Comparison of ENCODE assay signal across 23 cellular contexts in the genomic region with DNA sequence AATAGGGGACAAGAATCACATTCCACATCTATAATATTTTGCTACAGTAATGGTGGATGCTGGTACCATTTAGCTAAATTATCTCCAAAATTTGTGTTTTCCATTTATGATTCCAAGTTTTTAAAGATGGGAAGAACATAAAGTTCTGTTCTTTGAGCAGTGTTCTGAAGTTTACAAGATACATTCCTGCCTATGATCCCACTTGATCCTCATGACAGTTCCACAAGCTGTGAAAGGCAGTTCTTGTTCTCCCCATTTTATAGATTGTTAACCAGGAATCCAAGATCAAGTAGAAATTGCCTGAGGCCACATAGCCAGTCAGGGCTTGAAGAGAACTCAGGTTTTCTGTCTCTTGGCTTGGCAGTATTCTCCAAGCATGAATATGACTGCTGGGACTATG.
A peak's percentile ranks its signal among the peaks of the same experiment; 100 is the strongest.
DNase-seq lines count a peak whose midpoint lies in the region; ATAC-seq and TF ChIP-seq lines count a peak whose summit lies in the region.
"Had no signal": no experiment of that assay in that cellular context is flagged by ENCODE, and none has a peak within 500 bp of the region (broad histone marks: within the 10 kb centered on the region; RNA-seq: fewer than 3 reads in every experiment).

No MANE protein-coding gene starts in this region.

- in situ Hi-C loops in gastrocnemius medialis (cut with MboI; ENCODE audit: low sequenced_read_pairs in 4 of 4): loop anchor here in 3 of 4 donors (10.0 to 25.0 kb wide), 3 partner anchors 109 to 241 kb away; no protein-coding TSS in a partner anchor
- in situ Hi-C loops in transverse colon (cut with MboI; ENCODE audit: low pct_ligation_motif_present in 1 of 4, low pct_unique_long_range_greater_than_20kb in 1 of 4, low sequenced_read_pairs in 3 of 4): no loop called here

- H3K4me1 ChIP-seq in ascending aorta (peaks cover 12 to 41% of the 10 kb centered on the region in 2 donors), gastrocnemius medialis (peaks cover 61 to 73% of the 10 kb centered on the region in 2 donors), transverse colon (peaks cover 0 to 5% (median 0%) of the 10 kb centered on the region in 4 donors)

- H3K27me3 ChIP-seq in ascending aorta: no peaks in the 10 kb centered on the region
- no peaks in the 10 kb centered on the region for H3K27me3 ChIP-seq in gastrocnemius medialis
- no peaks in the 10 kb centered on the region for H3K27me3 ChIP-seq in transverse colon
- H3K27me3 ChIP-seq: testis had no signal

- DNase-seq in ascending aorta (ENCODE audit: low spot score in 2 of 2) (no peak), fibroblast of villous mesenchyme (ENCODE audit: low read depth) (peak; percentile 53), gastrocnemius medialis (no peak), transverse colon (no peak), hepatic stellate cell (ENCODE audit: low spot score) (no peak), SHP77 treated with DMSO at 0.1 percent for 48 hours (lab: John Stamatoyannopoulos, UW) (no peak)
- DNase-seq: activated CD8-positive, alpha-beta memory T cell treated with anti-CD3 and anti-CD28 coated beads, Interleukin-2, amount 50 U/mL, for 48 hours; activated CD8-positive, alpha-beta T cell treated with anti-CD3 and anti-CD28 coated beads for 36 hours; activated naive CD4-positive, alpha-beta T cell treated with anti-CD3 and anti-CD28 coated beads, Interleukin-2, amount 10 ng/mL, durations not matched to agents 7 days and 5 days; C1 segment of cervical spinal cord; DMS53; H7; islet precursor cell; KG1; left ventricle myocardium superior; NCI-H1417 treated with DMSO at 0.1 percent for 48 hours; NCI-H2081; NCI-H526; SHP77; stimulated activated naive CD4-positive, alpha-beta T cell; testis had no signal

- no peak for ATAC-seq in gastrocnemius medialis
- no peak for ATAC-seq in GM18858 (IDR thresholded peaks at IDR 0.05; ENCODE audit: unreplicated experiment)
- ATAC-seq: activated CD8-positive, alpha-beta T cell treated with anti-CD3 and anti-CD28 coated beads for 36 hours; left ventricle myocardium superior; sciatic nerve had no signal

- intact Hi-C loops in ascending aorta (cut with DNase I): no loop called here
- intact Hi-C loops in gastrocnemius medialis (cut with DNase I; ENCODE audit: low total_unique reads): no loop called here
- intact Hi-C loops in transverse colon (cut with DNase I; ENCODE audit: low total_unique reads): no loop called here

- no peaks in the 10 kb centered on the region for H3K36me3 ChIP-seq in ascending aorta
- H3K36me3 ChIP-seq in gastrocnemius medialis: peaks cover 0 to 5% of the 10 kb centered on the region in 2 donors
- peaks cover 0 to 3% (median 0%) of the 10 kb centered on the region in 4 donors for H3K36me3 ChIP-seq in transverse colon

- TF ChIP-seq EP300 in transverse colon (IDR thresholded peaks at IDR 0.05; ENCODE audit: low read depth): no peak

- no peak overlapping the region for H3K4me3 ChIP-seq in ascending aorta
- no peak overlapping the region for H3K4me3 ChIP-seq in fibroblast of villous mesenchyme (ENCODE audit: low read depth, low read length)
- H3K4me3 ChIP-seq in gastrocnemius medialis: no peak overlapping the region
- no peak overlapping the region for H3K4me3 ChIP-seq in transverse colon
- H3K4me3 ChIP-seq: testis had no signal

- TF ChIP-seq POLR2A in gastrocnemius medialis (IDR thresholded peaks at IDR 0.05) (no peak), transverse colon (IDR thresholded peaks at IDR 0.05) (no peak)

- H3K27ac ChIP-seq in ascending aorta: peak overlapping the region; percentile 76 to 77
- H3K27ac ChIP-seq in gastrocnemius medialis: peak overlapping the region; percentile 90 to 97 (median 95)
- H3K27ac ChIP-seq in transverse colon: peak overlapping the region in 3 of 4 donors; percentile 9 to 55 (median 40)

- H3K9me3 ChIP-seq in ascending aorta (no peaks in the 10 kb centered on the region), gastrocnemius medialis (no peaks in the 10 kb centered on the region), transverse colon (no peaks in the 10 kb centered on the region)
- H3K9me3 ChIP-seq: testis had no signal

- no peak for TF ChIP-seq CTCF in ascending aorta (IDR thresholded peaks at IDR 0.05)
- TF ChIP-seq CTCF in fibroblast of villous mesenchyme (IDR thresholded peaks at IDR 0.05; ENCODE audit: insufficient read depth, low read depth, low read length): no peak
- no peak for TF ChIP-seq CTCF in gastrocnemius medialis (IDR thresholded peaks at IDR 0.05 in 4 of 5, conservative IDR thresholded peaks at IDR 0.05 in 1 of 5)
- no peak for TF ChIP-seq CTCF in transverse colon (IDR thresholded peaks at IDR 0.05)

Comparison
In these comparisons a context has a peak if more than half of its experiments do, and no peak if none do; other contexts are left out.
1. H3K27ac ChIP-seq: peak in every context shown above with its lines; median percentile 95 in gastrocnemius medialis; 76 in ascending aorta; 40 in transverse colon.
2. in situ Hi-C loops: an anchor here in gastrocnemius medialis (10.0 to 25.0 kb wide); none called in transverse colon.